ENCODE assay signal across 8 cellular contexts in the genomic region with DNA sequence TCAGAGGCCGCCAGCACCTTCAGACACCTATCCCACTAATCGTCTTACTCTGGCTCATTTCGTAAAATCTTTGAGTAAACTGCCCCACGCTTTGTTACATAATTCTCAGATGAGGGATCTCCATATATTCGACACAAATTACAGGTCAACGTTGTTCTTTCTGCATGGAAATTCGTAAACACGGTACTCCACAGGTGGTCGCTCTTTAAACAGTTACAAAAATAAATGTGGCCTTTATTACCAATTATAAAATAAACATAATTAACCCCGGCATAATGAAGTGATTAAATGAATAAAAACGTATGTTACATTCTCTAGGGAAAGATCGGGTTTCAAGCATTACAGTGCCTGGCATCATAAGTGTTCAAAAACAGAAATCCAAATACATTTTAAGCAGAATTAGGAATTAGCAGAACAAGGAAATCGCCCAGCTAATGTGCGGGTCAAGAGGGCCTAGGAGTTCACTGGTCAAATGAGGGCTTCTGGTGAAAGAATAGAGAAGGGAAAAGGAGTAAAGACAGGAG. TPM values are rescaled to one million over a fixed set of nuclear protein-coding genes. Genes with fewer than 3 reads are reported as not detected.
DNase-seq lines count a peak whose midpoint lies in the region; TF ChIP-seq lines count a peak whose summit lies in the region.

No MANE protein-coding gene starts in this region.

- TF ChIP-seq EP300 in ovary (IDR thresholded peaks at IDR 0.05): no peak

- H3K9ac ChIP-seq in OCI-LY1 (ENCODE audit: low read length): peak overlapping the region; percentile 82

- DNase-seq in epithelial cell of esophagus (ENCODE audit: low read depth): no peak
- DNase-seq in ovary: no peak
- DNase-seq in C1 segment of cervical spinal cord (lab: John Stamatoyannopoulos, UW): no peak
- no peak for DNase-seq in activated gamma-delta T cell (lab: John Stamatoyannopoulos, UW)
- DNase-seq in retina: no peak
- DNase-seq in MV-4-11 (lab: John Stamatoyannopoulos, UW): no peak

- peak overlapping the region; percentile 87 for H3K4me3 ChIP-seq in DOHH2 (ENCODE audit: low read length)
- peak overlapping the region; percentile 84 for H3K4me3 ChIP-seq in OCI-LY1 (ENCODE audit: low read depth, low read length, poor library complexity, severe bottlenecking)
- H3K4me3 ChIP-seq in epithelial cell of esophagus (ENCODE audit: low read length): peak overlapping the region; percentile 61
- H3K4me3 ChIP-seq in ovary: peak overlapping the region; percentile 98

- no peak overlapping the region for H2AFZ ChIP-seq in OCI-LY1 (ENCODE audit: low read length)

- H3K27ac ChIP-seq in DOHH2 (ENCODE audit: low read depth, low read length): no peak overlapping the region
- no peak overlapping the region for H3K27ac ChIP-seq in OCI-LY1 (ENCODE audit: low read depth, low read length, poor library complexity, severe bottlenecking)
- H3K27ac ChIP-seq in ovary: peak overlapping the region; percentile 97 to 100

- TF ChIP-seq CTCF in DOHH2 (IDR thresholded peaks at IDR 0.05; ENCODE audit: low read depth, low read length, poor library complexity, severe bottlenecking) (no peak), OCI-LY1 (IDR thresholded peaks at IDR 0.05; ENCODE audit: low read length) (no peak), epithelial cell of esophagus (IDR thresholded peaks at IDR 0.05; ENCODE audit: insufficient read depth, low read depth, low read length, missing control alignments) (no peak), ovary (IDR thresholded peaks at IDR 0.05) (no peak)

- H3K27me3 ChIP-seq in DOHH2 (ENCODE audit: control insufficient read depth, low read length) (no peaks in the 10 kb centered on the region), OCI-LY1 (ENCODE audit: insufficient read depth, low read length) (no peaks in the 10 kb centered on the region), ovary (no peaks in the 10 kb centered on the region)

- no peaks in the 10 kb centered on the region for H3K9me3 ChIP-seq in DOHH2 (ENCODE audit: control insufficient read depth, insufficient read depth, low read length)
- H3K9me3 ChIP-seq in OCI-LY1 (ENCODE audit: low read length): no peaks in the 10 kb centered on the region
- no peaks in the 10 kb centered on the region for H3K9me3 ChIP-seq in ovary

- peaks cover 40% of the 10 kb centered on the region for H3K79me2 ChIP-seq in DOHH2 (ENCODE audit: control insufficient read depth, low read length)
- H3K79me2 ChIP-seq in OCI-LY1 (ENCODE audit: insufficient read depth, low read length): no peaks in the 10 kb centered on the region

- H3K4me1 ChIP-seq in DOHH2 (ENCODE audit: control insufficient read depth, low read length) (peaks cover 21% of the 10 kb centered on the region), OCI-LY1 (ENCODE audit: insufficient read depth, low read length, severe bottlenecking) (peaks cover 28% of the 10 kb centered on the region), ovary (ENCODE audit: insufficient read depth) (peaks cover 6% of the 10 kb centered on the region)

- H3K4me2 ChIP-seq in DOHH2 (ENCODE audit: low read length) (peak overlapping the region; percentile 63), OCI-LY1 (ENCODE audit: low read length) (peak overlapping the region; percentile 67)

- peaks cover 16% of the 10 kb centered on the region for H3F3A ChIP-seq in DOHH2 (ENCODE audit: control insufficient read depth, insufficient read depth)
- no peaks in the 10 kb centered on the region for H3F3A ChIP-seq in OCI-LY1 (ENCODE audit: insufficient read depth, low read length)

- H3K9me2 ChIP-seq in DOHH2 (replicated peaks; ENCODE audit: control insufficient read depth, low read length) (no peaks in the 10 kb centered on the region), OCI-LY1 (ENCODE audit: low read depth, low read length) (no peaks in the 10 kb centered on the region)

- intact Hi-C loops in ovary (cut with DNase I): no loop called here

- H3K36me3 ChIP-seq in DOHH2 (ENCODE audit: control insufficient read depth, low read length) (peaks cover 53% of the 10 kb centered on the region), OCI-LY1 (ENCODE audit: insufficient read depth, low read length) (peaks cover 38% of the 10 kb centered on the region), ovary (no peaks in the 10 kb centered on the region)

- no peak for TF ChIP-seq POLR2A in ovary (IDR thresholded peaks at IDR 0.05)

- WGBS in ovary, 3 donors: 14 to 17% (median 14%) methylated on average over 14 of the region's 14 CpGs

- H4K20me1 ChIP-seq in DOHH2 (ENCODE audit: control insufficient read depth, insufficient read depth, low read depth, low read length) (no peaks in the 10 kb centered on the region), OCI-LY1 (ENCODE audit: insufficient read depth, low read length) (no peaks in the 10 kb centered on the region)

RNA-seq across cellular contexts. Expression of a gene that starts 0.9 kb away (rescaled TPM):
- total RNA-seq in ovary: 10 to 100 TPM; 32.1 to 74.9 (median 66.5) TPM
- polyA plus RNA-seq in ovary: 10 to 100 TPM; 41.4 to 95.3 TPM

RNA-seq across cellular contexts. Expression of a gene that starts 24.8 kb away (rescaled TPM):
- total RNA-seq in ovary: 10 to 100 TPM; 16.4 to 21.6 (median 18.6) TPM
- polyA plus RNA-seq in ovary: 10 to 100 TPM; 16.9 to 25.2 TPM

RNA-seq across cellular contexts. Expression of a gene that starts 47.8 kb away (rescaled TPM):
- 100 to 1,000 TPM in 3 of 7 donors, 10 to 100 TPM in 4; 77.0 to 145 (median 82.0) TPM for total RNA-seq in ovary
- 100 to 1,000 TPM; 106 to 138 TPM for polyA plus RNA-seq in ovary

RNA-seq across cellular contexts. Expression of a gene that starts 52.2 kb away (rescaled TPM):
- 10 to 100 TPM in 6 of 7 donors, 1 to 10 TPM in 1; 7.4 to 92.7 (median 63.4) TPM for total RNA-seq in ovary
- polyA plus RNA-seq in ovary: 10 to 100 TPM; 21.5 to 27.2 TPM

RNA-seq across cellular contexts. Expression of a gene that starts 53.2 kb away (rescaled TPM):
- total RNA-seq in ovary: 1,000 to 10,000 TPM; 2,982 to 5,219 (median 3,257) TPM
- 1,000 to 10,000 TPM; 4,771 to 7,100 TPM for polyA plus RNA-seq in ovary

Comparison
In these comparisons a context has a peak if more than half of its experiments do, and no peak if none do; other contexts are left out.
1. H3K27ac ChIP-seq: peak in ovary (2 of 2); none in DOHH2 (single experiment) and OCI-LY1 (single experiment).
2. Peak in every context shown above with its lines, with median percentiles within 50 percentile points of each other: H3K4me3 ChIP-seq.